13 cellular contexts compared by ENCODE assay signal in the genomic region with DNA sequence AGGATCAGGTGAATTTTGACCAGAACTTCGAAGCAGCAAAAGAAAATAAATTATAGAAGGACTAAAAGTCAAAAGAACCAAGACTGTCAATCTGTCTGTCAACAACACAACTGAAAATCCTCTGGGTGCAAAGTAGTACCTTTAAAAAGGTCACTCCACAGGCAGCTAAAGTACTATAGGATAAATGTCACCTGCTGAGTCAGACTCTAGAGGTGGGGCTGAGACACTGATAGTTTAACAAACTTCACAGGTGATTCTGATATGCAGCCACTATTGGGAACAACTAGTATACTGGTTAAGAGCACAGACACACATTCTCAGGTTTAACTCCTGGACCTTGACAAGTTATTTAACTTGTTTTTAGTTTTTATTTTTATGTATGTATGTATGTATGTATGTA.
DNase-seq lines count a peak whose midpoint lies in the region; ATAC-seq and TF ChIP-seq lines count a peak whose summit lies in the region.
"Had no signal": no experiment of that assay in that cellular context is flagged by ENCODE, and none has a peak within 500 bp of the region (broad histone marks: within the 10 kb centered on the region; RNA-seq: fewer than 3 reads in every experiment).

No MANE protein-coding gene starts in this region.

- peak overlapping the region; percentile 53 for H3K27ac Mint-ChIP-seq in activated naive CD8-positive, alpha-beta T cell treated with anti-CD3 and anti-CD28 coated beads, Interleukin-2, amount 50 U/mL, for 24 hours
- peak overlapping the region; percentile 85 for H3K27ac Mint-ChIP-seq in stimulated activated naive B cell treated with anti-CD40 and anti-IgM and Interleukin-4, amounts not matched to agents 10 μg/mL and 1 μg/mL and 100 μg/mL, for 72 hours

- peaks cover 44% of the 10 kb centered on the region for H3K4me1 Mint-ChIP-seq in activated T-cell treated with anti-CD3 and anti-CD28 coated beads, Interleukin-2, amount 50 U/mL, for 4 hours (ENCODE audit: low read depth)
- H3K4me1 Mint-ChIP-seq in activated naive CD8-positive, alpha-beta T cell treated with anti-CD3 and anti-CD28 coated beads, Interleukin-2, amount 50 U/mL, for 24 hours: peaks cover 36% of the 10 kb centered on the region
- peaks cover 28 to 46% of the 10 kb centered on the region in 2 donors for H3K4me1 Mint-ChIP-seq in stimulated activated naive B cell treated with anti-CD40 and anti-IgM and Interleukin-4, amounts not matched to agents 10 μg/mL and 1 μg/mL and 100 μg/mL, for 72 hours

- H3K9me2 ChIP-seq in Loucy (replicated peaks; ENCODE audit: low read depth, low read length): no peaks in the 10 kb centered on the region

- H3K9ac ChIP-seq in Loucy (ENCODE audit: low read depth, low read length, poor library complexity, severe bottlenecking): peak overlapping the region; percentile 43

- H4K20me1 ChIP-seq in Loucy (ENCODE audit: insufficient read depth, low read length, poor library complexity, severe bottlenecking): peaks cover 56% of the 10 kb centered on the region

- no peaks in the 10 kb centered on the region for H3K27me3 ChIP-seq in Loucy (ENCODE audit: insufficient read depth, low read length, poor library complexity, severe bottlenecking)
- no peaks in the 10 kb centered on the region for H3K27me3 ChIP-seq in tibial nerve
- no peaks in the 10 kb centered on the region for H3K27me3 ChIP-seq in heart right ventricle
- H3K27me3 ChIP-seq: breast epithelium had no signal

- H3K4me2 ChIP-seq in Loucy (ENCODE audit: low read depth, low read length, poor library complexity, severe bottlenecking): peak overlapping the region; percentile 31

- intact Hi-C loops in heart right ventricle (cut with DNase I): no loop called here

- no peaks in the 10 kb centered on the region for H3K9me3 Mint-ChIP-seq in activated T-cell treated with anti-CD3 and anti-CD28 coated beads, Interleukin-2, amount 50 U/mL, for 4 hours
- H3K9me3 Mint-ChIP-seq in activated naive CD8-positive, alpha-beta T cell treated with anti-CD3 and anti-CD28 coated beads, Interleukin-2, amount 50 U/mL, for 24 hours: no peaks in the 10 kb centered on the region
- peaks cover 0 to 3% of the 10 kb centered on the region in 2 donors for H3K9me3 Mint-ChIP-seq in stimulated activated naive B cell treated with anti-CD40 and anti-IgM and Interleukin-4, amounts not matched to agents 10 μg/mL and 1 μg/mL and 100 μg/mL, for 72 hours

- DNase-seq in activated T-cell treated with anti-CD3 and anti-CD28 coated beads, Interleukin-2, amount 50 U/mL, for 4 hours: no peak
- no peak for DNase-seq in activated T-cell treated with anti-CD3 and anti-CD28 coated beads, Interleukin-2, amount 50 U/mL, for 48 hours
- no peak for DNase-seq in activated naive CD8-positive, alpha-beta T cell treated with anti-CD3 and anti-CD28 coated beads, Interleukin-2, amount 50 U/mL, for 24 hours
- no peak for DNase-seq in stimulated activated naive B cell treated with anti-CD40 and anti-IgM and Interleukin-4, amounts not matched to agents 10 μg/mL and 1 μg/mL and 100 μg/mL, for 72 hours
- no peak for DNase-seq in tibial nerve (ENCODE audit: low spot score in 2 of 2)
- DNase-seq in heart right ventricle: no peak
- DNase-seq: NCI-H2081 treated with DMSO at 0.1 percent for 48 hours; NCI-H82; stimulated activated CD4-positive, alpha-beta T cell treated with anti-CD3 and anti-CD28 coated beads, Interleukin-12 subunit alpha, Interleukin-12 subunit beta, amount 100 ng/mL, for 4 hours had no signal

- H3K27me3 Mint-ChIP-seq in activated T-cell treated with anti-CD3 and anti-CD28 coated beads, Interleukin-2, amount 50 U/mL, for 4 hours (ENCODE audit: low read depth): no peaks in the 10 kb centered on the region
- H3K27me3 Mint-ChIP-seq in activated naive CD8-positive, alpha-beta T cell treated with anti-CD3 and anti-CD28 coated beads, Interleukin-2, amount 50 U/mL, for 24 hours: no peaks in the 10 kb centered on the region
- no peaks in the 10 kb centered on the region for H3K27me3 Mint-ChIP-seq in stimulated activated naive B cell treated with anti-CD40 and anti-IgM and Interleukin-4, amounts not matched to agents 10 μg/mL and 1 μg/mL and 100 μg/mL, for 72 hours

- H3F3A ChIP-seq in Loucy (ENCODE audit: low read depth): peaks cover 3% of the 10 kb centered on the region; the same call in 1 of the 2 replicates

- peaks cover 93% of the 10 kb centered on the region for H3K79me2 ChIP-seq in Loucy (ENCODE audit: insufficient read depth, low read length)

- H3K27ac ChIP-seq in tibial nerve (no peak overlapping the region), heart right ventricle (no peak overlapping the region)
- H3K27ac ChIP-seq: breast epithelium, prostate gland had no signal

- TF ChIP-seq CTCF in Loucy (conservative IDR thresholded peaks at IDR 0.05; ENCODE audit: low read length): no peak
- no peak for TF ChIP-seq CTCF in tibial nerve (IDR thresholded peaks at IDR 0.05)
- TF ChIP-seq CTCF in heart right ventricle (IDR thresholded peaks at IDR 0.05): no peak

- peak; percentile 77 to 86 for ATAC-seq in activated T-cell treated with anti-CD3 and anti-CD28 coated beads, Interleukin-2, amount 50 U/mL, for 4 hours
- ATAC-seq in activated naive CD8-positive, alpha-beta T cell treated with anti-CD3 and anti-CD28 coated beads, Interleukin-2, amount 50 U/mL, for 24 hours: peak; percentile 89
- peak; percentile 63 to 78 for ATAC-seq in stimulated activated naive B cell treated with anti-CD40 and anti-IgM and Interleukin-4, amounts not matched to agents 10 μg/mL and 1 μg/mL and 100 μg/mL, for 72 hours (replicated peaks)
- ATAC-seq in GM18861 (IDR thresholded peaks at IDR 0.05; ENCODE audit: unreplicated experiment): no peak
- no peak for ATAC-seq in heart right ventricle

- 85 to 90% methylated on average over 1 of the region's 1 CpG for WGBS in tibial nerve, 2 donors
- 91 to 97% methylated on average over 1 of the region's 1 CpG for WGBS in heart right ventricle, 2 donors

- TF ChIP-seq EP300 in tibial nerve (IDR thresholded peaks at IDR 0.05): no peak

- peaks cover 4% of the 10 kb centered on the region for H3K36me3 Mint-ChIP-seq in activated T-cell treated with anti-CD3 and anti-CD28 coated beads, Interleukin-2, amount 50 U/mL, for 4 hours (ENCODE audit: insufficient read depth)
- H3K36me3 Mint-ChIP-seq in activated naive CD8-positive, alpha-beta T cell treated with anti-CD3 and anti-CD28 coated beads, Interleukin-2, amount 50 U/mL, for 24 hours (ENCODE audit: low read depth): peaks cover 2% of the 10 kb centered on the region
- H3K36me3 Mint-ChIP-seq in stimulated activated naive B cell treated with anti-CD40 and anti-IgM and Interleukin-4, amounts not matched to agents 10 μg/mL and 1 μg/mL and 100 μg/mL, for 72 hours: peaks cover 30 to 50% of the 10 kb centered on the region in 2 donors

- no peak for TF ChIP-seq POLR2A in tibial nerve (IDR thresholded peaks at IDR 0.05)

- H3K4me3 ChIP-seq in Loucy (ENCODE audit: low read length, poor library complexity, severe bottlenecking): no peak overlapping the region
- H3K4me3 ChIP-seq in tibial nerve: no peak overlapping the region
- no peak overlapping the region for H3K4me3 ChIP-seq in heart right ventricle
- H3K4me3 ChIP-seq: breast epithelium, prostate gland had no signal

- H3K9me3 ChIP-seq in Loucy (ENCODE audit: insufficient read depth, low read depth, low read length) (no peaks in the 10 kb centered on the region), tibial nerve (no peaks in the 10 kb centered on the region), heart right ventricle (no peaks in the 10 kb centered on the region)
- H3K9me3 ChIP-seq: breast epithelium, prostate gland had no signal

- H3K36me3 ChIP-seq in Loucy (ENCODE audit: insufficient read depth, low read length) (peaks cover 45% of the 10 kb centered on the region), tibial nerve (peaks cover 0 to 5% (median 0%) of the 10 kb centered on the region in 3 donors), heart right ventricle (peaks cover 0 to 30% (median 0%) of the 10 kb centered on the region in 9 donors)
- H3K36me3 ChIP-seq: breast epithelium, prostate gland had no signal

- H2AFZ ChIP-seq in Loucy (ENCODE audit: low read length): no peak overlapping the region

- H3K4me3 Mint-ChIP-seq in activated T-cell treated with anti-CD3 and anti-CD28 coated beads, Interleukin-2, amount 50 U/mL, for 4 hours: peak overlapping the region; percentile 31
- peak overlapping the region; percentile 33 for H3K4me3 Mint-ChIP-seq in activated naive CD8-positive, alpha-beta T cell treated with anti-CD3 and anti-CD28 coated beads, Interleukin-2, amount 50 U/mL, for 24 hours
- H3K4me3 Mint-ChIP-seq in stimulated activated naive B cell treated with anti-CD40 and anti-IgM and Interleukin-4, amounts not matched to agents 10 μg/mL and 1 μg/mL and 100 μg/mL, for 72 hours: no peak overlapping the region

- H3K4me1 ChIP-seq in Loucy (ENCODE audit: insufficient read depth, low read length, poor library complexity, severe bottlenecking) (peaks cover 13% of the 10 kb centered on the region), tibial nerve (peaks cover 0 to 6% (median 0%) of the 10 kb centered on the region in 4 donors), heart right ventricle (peaks cover 0 to 23% (median 4%) of the 10 kb centered on the region in 9 donors)
- H3K4me1 ChIP-seq: breast epithelium, prostate gland had no signal

Comparison
In these comparisons a context has a peak if more than half of its experiments do, and no peak if none do; other contexts are left out.
1. ATAC-seq: peak in activated T-cell treated with anti-CD3 and anti-CD28 coated beads, Interleukin-2, amount 50 U/mL, for 4 hours (2 of 2), activated naive CD8-positive, alpha-beta T cell treated with anti-CD3 and anti-CD28 coated beads, Interleukin-2, amount 50 U/mL, for 24 hours (single experiment) and stimulated activated naive B cell treated with anti-CD40 and anti-IgM and Interleukin-4, amounts not matched to agents 10 μg/mL and 1 μg/mL and 100 μg/mL, for 72 hours (2 of 2); none in GM18861 (single experiment) and heart right ventricle (0 of 8).
2. H3K4me3 Mint-ChIP-seq: peak in activated T-cell treated with anti-CD3 and anti-CD28 coated beads, Interleukin-2, amount 50 U/mL, for 4 hours (single experiment) and activated naive CD8-positive, alpha-beta T cell treated with anti-CD3 and anti-CD28 coated beads, Interleukin-2, amount 50 U/mL, for 24 hours (single experiment); none in stimulated activated naive B cell treated with anti-CD40 and anti-IgM and Interleukin-4, amounts not matched to agents 10 μg/mL and 1 μg/mL and 100 μg/mL, for 72 hours (0 of 2).